In genomic region chr12:49189731-49190314, GRCh38 we compare ENCODE assay signal across 8 cellular contexts. TPM values are rescaled to one million over a fixed set of nuclear protein-coding genes. Genes with fewer than 3 reads are reported as not detected.
A peak's percentile ranks its signal among the peaks of the same experiment; 100 is the strongest.
DNase-seq lines count a peak whose midpoint lies in the region; ATAC-seq and TF ChIP-seq lines count a peak whose summit lies in the region.

No MANE protein-coding gene starts in this region.

- H2AK5ac ChIP-seq in trophoblast cell (ENCODE audit: low read length), result no peak overlapping the region

- H3K27me3 Mint-ChIP-seq in CD14-positive monocyte (ENCODE audit: low read depth in 3 of 3), result peaks cover 2 to 3% (median 2%) of the 10 kb centered on the region in 3 donors
- no peaks in the 10 kb centered on the region for H3K27me3 Mint-ChIP-seq in central memory CD8-positive, alpha-beta T cell
- H3K27me3 Mint-ChIP-seq in neural progenitor cell (ENCODE audit: insufficient read depth, low read depth), result peaks cover 16% of the 10 kb centered on the region

- H3K14ac ChIP-seq in trophoblast cell (ENCODE audit: low read length), result no peak overlapping the region

- H3K9ac ChIP-seq in MM.1S (ENCODE audit: low read length), result no peak overlapping the region
- no peak overlapping the region for H3K9ac ChIP-seq in neural progenitor cell
- H3K9ac ChIP-seq in trophoblast cell (ENCODE audit: low read length), result no peak overlapping the region

- H3K79me2 ChIP-seq in MM.1S (ENCODE audit: low read length) (no peaks in the 10 kb centered on the region), neural progenitor cell (ENCODE audit: low read depth) (peaks cover 32% of the 10 kb centered on the region), trophoblast cell (ENCODE audit: control insufficient read depth, insufficient read depth, low read length, poor library complexity) (peaks cover 7% of the 10 kb centered on the region)

- no peak overlapping the region for H2BK5ac ChIP-seq in trophoblast cell (ENCODE audit: low read depth, low read length, poor library complexity)

- no CpG with 5 or more reads among the region's 6 CpGs for WGBS in trophoblast cell (ENCODE audit: extremely low coverage, insufficient coverage, insufficient read length)

- no peak overlapping the region for H3K23ac ChIP-seq in trophoblast cell (ENCODE audit: low read length)

- H3K4me1 Mint-ChIP-seq in CD14-positive monocyte (peaks cover 29% of the 10 kb centered on the region), neural progenitor cell (peaks cover 46% of the 10 kb centered on the region)
- H3K4me1 Mint-ChIP-seq in central memory CD8-positive, alpha-beta T cell, result peaks cover 19% of the 10 kb centered on the region

- H3K79me1 ChIP-seq in trophoblast cell (ENCODE audit: low read length), result peaks cover 7% of the 10 kb centered on the region

- no peak for DNase-seq in CD14-positive monocyte (ENCODE audit: low spot score)
- no peak for DNase-seq in MM.1S
- no peak for DNase-seq in central memory CD8-positive, alpha-beta T cell (ENCODE audit: low spot score in 2 of 2)
- no peak for DNase-seq in neural progenitor cell (ENCODE audit: low spot score)
- no peak for DNase-seq in D341Med (ENCODE audit: low spot score)
- DNase-seq in trophoblast cell, result no peak
- DNase-seq in putamen (ENCODE audit: low spot score), result no peak

- no peak overlapping the region for H4K91ac ChIP-seq in trophoblast cell (ENCODE audit: low read depth, low read length)

- no peak overlapping the region for H4K8ac ChIP-seq in trophoblast cell (ENCODE audit: low read depth, low read length)

- no peaks in the 10 kb centered on the region for H4K20me1 ChIP-seq in MM.1S (ENCODE audit: insufficient read depth, low read length)
- H4K20me1 ChIP-seq in neural progenitor cell (ENCODE audit: low read depth), result peaks cover 34% of the 10 kb centered on the region

- no peak overlapping the region for H2BK12ac ChIP-seq in trophoblast cell (ENCODE audit: low read length)

- no peak overlapping the region for H3K27ac ChIP-seq in MM.1S (ENCODE audit: low read length)
- H3K27ac ChIP-seq in neural progenitor cell, result peak overlapping the region; percentile 43
- no peak overlapping the region for H3K27ac ChIP-seq in trophoblast cell (ENCODE audit: low read depth, low read length)

- ATAC-seq in central memory CD8-positive, alpha-beta T cell (replicated peaks; ENCODE audit: extremely low read depth, poor library complexity, severe bottlenecking), result no peak
- no peak for ATAC-seq in GM21576 (IDR thresholded peaks at IDR 0.05; ENCODE audit: unreplicated experiment)

- no peak overlapping the region for H3K4ac ChIP-seq in trophoblast cell (ENCODE audit: low read depth, low read length)

- H3K9me3 ChIP-seq in MM.1S (replicated peaks; ENCODE audit: insufficient read depth, low read length), result no peaks in the 10 kb centered on the region
- H3K9me3 ChIP-seq in neural progenitor cell (ENCODE audit: low read depth), result no peaks in the 10 kb centered on the region
- no peaks in the 10 kb centered on the region for H3K9me3 ChIP-seq in trophoblast cell (ENCODE audit: insufficient read depth, low read depth, low read length)

- H3F3A ChIP-seq in MM.1S (ENCODE audit: insufficient read depth, low read length), result peaks cover 13% of the 10 kb centered on the region
- peaks cover 34% of the 10 kb centered on the region for H3F3A ChIP-seq in neural progenitor cell (ENCODE audit: low read depth)

- H3K9me3 Mint-ChIP-seq in CD14-positive monocyte, result no peaks in the 10 kb centered on the region
- H3K9me3 Mint-ChIP-seq in central memory CD8-positive, alpha-beta T cell, result no peaks in the 10 kb centered on the region
- peaks cover 3% of the 10 kb centered on the region for H3K9me3 Mint-ChIP-seq in neural progenitor cell

- H3K36me3 Mint-ChIP-seq in CD14-positive monocyte (peaks cover 28 to 38% of the 10 kb centered on the region in 2 donors), neural progenitor cell (peaks cover 19% of the 10 kb centered on the region)
- peaks cover 41% of the 10 kb centered on the region for H3K36me3 Mint-ChIP-seq in central memory CD8-positive, alpha-beta T cell (ENCODE audit: insufficient read depth)

- H4K12ac ChIP-seq in trophoblast cell (ENCODE audit: low read depth, low read length), result no peak overlapping the region

- intact Hi-C loops in CD14-positive monocyte (cut with micrococcal nuclease), result loop anchor here (2.0 to 5.0 kb wide), 3 partner anchors 42 to 58 kb away; partner anchors contain the start of gene TUBA1B (in 1 of the 2)

- no peak for TF ChIP-seq CTCF in CD14-positive monocyte (IDR thresholded peaks at IDR 0.05)
- no peak for TF ChIP-seq CTCF in MM.1S (IDR thresholded peaks at IDR 0.05; ENCODE audit: low read length)
- no peak for TF ChIP-seq CTCF in neural progenitor cell (IDR thresholded peaks at IDR 0.05)

- H3K36me3 ChIP-seq in MM.1S (replicated peaks; ENCODE audit: insufficient read depth, low read length) (no peaks in the 10 kb centered on the region), neural progenitor cell (peaks cover 11% of the 10 kb centered on the region), trophoblast cell (ENCODE audit: control insufficient read depth in 1 of 2, insufficient read depth in 2 of 2, low read length in 2 of 2) (peaks cover 16% of the 10 kb centered on the region in 2 experiments)

- peak overlapping the region; percentile 72; the same call in 1 of the 2 replicates for H3K4me2 ChIP-seq in MM.1S (ENCODE audit: low read depth, low read length)
- peak overlapping the region; percentile 39 for H3K4me2 ChIP-seq in neural progenitor cell
- no peak overlapping the region for H3K4me2 ChIP-seq in trophoblast cell (ENCODE audit: low read length)

- H3K9me2 ChIP-seq in MM.1S (replicated peaks; ENCODE audit: insufficient read depth, low read length), result no peaks in the 10 kb centered on the region

- peak overlapping the region; percentile 99; the same call in 1 of the 2 replicates for H2AFZ ChIP-seq in MM.1S (ENCODE audit: low read length)
- H2AFZ ChIP-seq in neural progenitor cell (replicated peaks), result no peak overlapping the region
- no peak overlapping the region for H2AFZ ChIP-seq in trophoblast cell (ENCODE audit: insufficient read depth, low read length, poor library complexity)

- peaks cover 5% of the 10 kb centered on the region for H3K4me1 ChIP-seq in MM.1S (ENCODE audit: low read length)
- H3K4me1 ChIP-seq in neural progenitor cell, result peaks cover 26% of the 10 kb centered on the region
- peaks cover 0 to 2% of the 10 kb centered on the region in 2 experiments for H3K4me1 ChIP-seq in trophoblast cell (ENCODE audit: control insufficient read depth in 1 of 2, insufficient read depth in 2 of 2, low read length in 2 of 2)

- peak overlapping the region; percentile 96 to 97 for H3K4me3 Mint-ChIP-seq in CD14-positive monocyte
- H3K4me3 Mint-ChIP-seq in central memory CD8-positive, alpha-beta T cell, result no peak overlapping the region
- H3K4me3 Mint-ChIP-seq in neural progenitor cell, result peak overlapping the region; percentile 99

- no peak overlapping the region for H3K18ac ChIP-seq in trophoblast cell (ENCODE audit: low read length)

- H3K27me3 ChIP-seq in MM.1S (replicated peaks; ENCODE audit: insufficient read depth, low read length) (0 out of 2 replicates have a peak, but pooled peaks cover 9% of the 10 kb centered on the region), neural progenitor cell (no peaks in the 10 kb centered on the region), trophoblast cell (ENCODE audit: insufficient read depth, low read length) (no peaks in the 10 kb centered on the region)

- H3K4me3 ChIP-seq in MM.1S (ENCODE audit: low read length), result peak overlapping the region; percentile 98
- H3K4me3 ChIP-seq in neural progenitor cell, result peak overlapping the region; percentile 96
- no peak overlapping the region for H3K4me3 ChIP-seq in trophoblast cell (ENCODE audit: low read depth, low read length)

- no peak overlapping the region for H2BK120ac ChIP-seq in trophoblast cell (ENCODE audit: insufficient read depth, low read length, poor library complexity)

- H3K27ac Mint-ChIP-seq in CD14-positive monocyte (peak overlapping the region; percentile 73 to 99 (median 88)), neural progenitor cell (peak overlapping the region; percentile 54)
- H3K27ac Mint-ChIP-seq in central memory CD8-positive, alpha-beta T cell (ENCODE audit: low read depth), result peak overlapping the region; percentile 96

RNA-seq across cellular contexts. Expression of gene TUBA1A, which starts 0.9 kb away (rescaled TPM):
- polyA plus RNA-seq in CD14-positive monocyte, result 100 to 1,000 TPM; 859 to 946 TPM
- 1,211 and 1,863 TPM in 2 replicates for total RNA-seq in neural progenitor cell (ENCODE audit: low replicate concordance)
- 395 and 404 TPM in 2 replicates for polyA plus RNA-seq in trophoblast cell (2013)

RNA-seq across cellular contexts. Expression of gene TUBA1B, which starts 58.6 kb away (rescaled TPM):
- polyA plus RNA-seq in CD14-positive monocyte, result 100 to 1,000 TPM; 481 to 538 TPM
- total RNA-seq in neural progenitor cell (ENCODE audit: low replicate concordance), result 2,741 and 4,208 TPM in 2 replicates
- polyA plus RNA-seq in trophoblast cell (2013), result 1,793 and 1,895 TPM in 2 replicates
